In genomic region chr12:115511971-115512370, GRCh38 we compare ENCODE assay signal across 15 cellular contexts.
"Had no signal": no experiment of that assay in that cellular context is flagged by ENCODE, and none has a peak within 500 bp of the region (broad histone marks: within the 10 kb centered on the region; RNA-seq: fewer than 3 reads in every experiment).

No MANE protein-coding gene starts in this region.

- H3K27ac ChIP-seq: colonic mucosa, hepatocyte, ovary had no signal

- H3K4me2 ChIP-seq: hepatocyte had no signal

- DNase-seq: colonic mucosa; dermis blood vessel endothelial cell; foreskin melanocyte; head of caudate nucleus; mucosa of descending colon; naive thymus-derived CD8-positive, alpha-beta T cell; ovary; right cardiac atrium; small intestine; stimulated activated CD4-positive, alpha-beta T cell treated with anti-CD3 and anti-CD28 coated beads, Interleukin-12 subunit alpha, Interleukin-12 subunit beta, amount 100 ng/mL, for 4 hours; stimulated activated naive CD4-positive, alpha-beta T cell treated with Interleukin-2 at 50 U/mL for 16 hours; trophoblast cell had no signal

- H2AFZ ChIP-seq: hepatocyte had no signal

- H3K9me3 ChIP-seq: colonic mucosa, mucosa of descending colon had no signal

- H3K79me2 ChIP-seq: hepatocyte had no signal

- H3K4me3 Mint-ChIP-seq: naive thymus-derived CD8-positive, alpha-beta T cell had no signal

- H3K4me1 Mint-ChIP-seq: naive thymus-derived CD8-positive, alpha-beta T cell had no signal

- H3K27ac Mint-ChIP-seq: naive thymus-derived CD8-positive, alpha-beta T cell had no signal

- H3K27me3 ChIP-seq: colonic mucosa, hepatocyte, ovary had no signal

- H3K4me3 ChIP-seq: colonic mucosa, hepatocyte, mucosa of descending colon, ovary had no signal

- H3K36me3 ChIP-seq: colonic mucosa, ovary had no signal

- H3K4me1 ChIP-seq: colonic mucosa had no signal

- FAIRE-seq: islet of Langerhans, small intestine, urothelium cell line had no signal
